In genomic region chr7:64876792-64877713, GRCh38 we compare ENCODE assay signal across 8 cellular contexts. TPM values are rescaled to one million over a fixed set of nuclear protein-coding genes. Genes with fewer than 3 reads are reported as not detected.
DNase-seq lines count a peak whose midpoint lies in the region; ATAC-seq, FAIRE-seq and TF ChIP-seq lines count a peak whose summit lies in the region.

No MANE protein-coding gene starts in this region.

- H3K9me3 ChIP-seq in HUES64 (ENCODE audit: insufficient read depth, low read depth, low read length) (no peaks in the 10 kb centered on the region), astrocyte (ENCODE audit: insufficient read depth, low read depth, low read length) (peaks cover 10% of the 10 kb centered on the region), small intestine (ENCODE audit: control insufficient read depth, low read depth) (no peaks in the 10 kb centered on the region)

- FAIRE-seq in astrocyte (lab: Jason Lieb, UNC) (no peak), small intestine (lab: Jason Lieb, UNC) (no peak)

- peaks cover 3% of the 10 kb centered on the region for H3K4me1 Mint-ChIP-seq in astrocyte (ENCODE audit: low read depth, unreplicated experiment)

- peak in 4 of 5 experiments; percentile 44 to 77 (median 58) for DNase-seq in T-helper 2 cell
- DNase-seq in astrocyte (ENCODE audit: low read depth), result no peak
- DNase-seq in iPS-NIHi11 (ENCODE audit: low spot score), result peak; percentile 100
- DNase-seq in small intestine, result peak; percentile 3

- peak overlapping the region; percentile 74 for H2AFZ ChIP-seq in astrocyte (ENCODE audit: low read depth, low read length)

- H3K9ac ChIP-seq in HUES64 (ENCODE audit: low read depth, low read length), result no peak overlapping the region
- no peak overlapping the region for H3K9ac ChIP-seq in astrocyte (ENCODE audit: low read length)

- no peak for TF ChIP-seq CTCF in astrocyte (IDR thresholded peaks at IDR 0.05; ENCODE audit: insufficient read depth, low read depth, low read length)

- H3K27ac Mint-ChIP-seq in astrocyte (ENCODE audit: unreplicated experiment), result no peak overlapping the region

- H3K27ac ChIP-seq in HUES64 (ENCODE audit: low read depth, low read length) (no peak overlapping the region), astrocyte (ENCODE audit: low read depth, low read length) (no peak overlapping the region), small intestine (ENCODE audit: low read depth in 1 of 2, low read length in 1 of 2) (no peak overlapping the region)

- H4K20me1 ChIP-seq in astrocyte (ENCODE audit: insufficient read depth, low read length), result no peaks in the 10 kb centered on the region

- no peak for ATAC-seq in GM19397 (IDR thresholded peaks at IDR 0.05; ENCODE audit: unreplicated experiment)
- no peak for ATAC-seq in GM18867 (IDR thresholded peaks at IDR 0.05; ENCODE audit: unreplicated experiment)
- ATAC-seq in HG02642 (IDR thresholded peaks at IDR 0.05; ENCODE audit: poor library complexity, unreplicated experiment), result no peak

- H3K4me3 Mint-ChIP-seq in astrocyte (ENCODE audit: unreplicated experiment), result peak overlapping the region; percentile 45

- 21% methylated on average over 39 of the region's 39 CpGs for WGBS in HUES64
- 23 to 39% (median 32%) methylated on average over 39 of the region's 39 CpGs for WGBS in small intestine, 3 donors

- H3K27me3 Mint-ChIP-seq in astrocyte (ENCODE audit: low read depth, unreplicated experiment), result peaks cover 26% of the 10 kb centered on the region

- no peaks in the 10 kb centered on the region for H3K36me3 ChIP-seq in HUES64 (ENCODE audit: insufficient read depth, low read length)
- no peaks in the 10 kb centered on the region for H3K36me3 ChIP-seq in astrocyte (ENCODE audit: insufficient read depth, low read length)
- no peaks in the 10 kb centered on the region for H3K36me3 ChIP-seq in small intestine (ENCODE audit: control insufficient read depth in 2 of 2, insufficient read depth in 2 of 2, low read length in 2 of 2)

- H3K79me2 ChIP-seq in astrocyte (ENCODE audit: insufficient read depth, low read length), result no peaks in the 10 kb centered on the region

- peaks cover 3% of the 10 kb centered on the region for H3K36me3 Mint-ChIP-seq in astrocyte (ENCODE audit: low read depth, unreplicated experiment)

- H3K4me1 ChIP-seq in HUES64 (ENCODE audit: insufficient read depth, low read length) (no peaks in the 10 kb centered on the region), astrocyte (ENCODE audit: insufficient read depth, low read length) (no peaks in the 10 kb centered on the region), small intestine (ENCODE audit: control insufficient read depth in 2 of 2, insufficient read depth in 1 of 2, low read depth in 1 of 2, low read length in 1 of 2) (no peaks in the 10 kb centered on the region)

- peak overlapping the region; percentile 72 for H3K4me2 ChIP-seq in astrocyte (ENCODE audit: low read length)

- peak overlapping the region; percentile 56 for H3K4me3 ChIP-seq in HUES64 (ENCODE audit: low read length)
- peak overlapping the region; percentile 15 for H3K4me3 ChIP-seq in astrocyte (ENCODE audit: insufficient read depth, low read depth, low read length)
- H3K4me3 ChIP-seq in small intestine (ENCODE audit: low read depth in 1 of 2, low read length in 2 of 2), result no peak overlapping the region

- peaks cover 27% of the 10 kb centered on the region for H3K27me3 ChIP-seq in HUES64 (ENCODE audit: insufficient read depth, low read length)
- H3K27me3 ChIP-seq in astrocyte (ENCODE audit: insufficient read depth, low read length), result no peaks in the 10 kb centered on the region
- H3K27me3 ChIP-seq in small intestine (ENCODE audit: control insufficient read depth in 2 of 2, insufficient read depth in 2 of 2, low read length in 2 of 2), result no peaks in the 10 kb centered on the region

- H3K9me3 Mint-ChIP-seq in astrocyte (ENCODE audit: unreplicated experiment), result peaks cover 44% of the 10 kb centered on the region

RNA-seq across cellular contexts. Expression of gene ZNF273, which starts 26.0 kb away (rescaled TPM):
- polyA plus RNA-seq in HUES64 (2013, experiment 1 of 2), result 12.7 TPM
- polyA plus RNA-seq in HUES64 (2013, experiment 2 of 2), result 14.2 TPM
- total RNA-seq in astrocyte, result 3.5 and 5.0 TPM in 2 replicates
- polyA plus RNA-seq in small intestine, result 1 to 10 TPM in 1 of 3 donors, under 1 TPM in 2; 0.27 to 3.4 (median 0.67) TPM

Comparison
In these comparisons a context has a peak if more than half of its experiments do, and no peak if none do; other contexts are left out.
1. H3K4me3 ChIP-seq: peak in HUES64 (single experiment) and astrocyte (single experiment); none in small intestine (0 of 2).